In the genomic region with DNA sequence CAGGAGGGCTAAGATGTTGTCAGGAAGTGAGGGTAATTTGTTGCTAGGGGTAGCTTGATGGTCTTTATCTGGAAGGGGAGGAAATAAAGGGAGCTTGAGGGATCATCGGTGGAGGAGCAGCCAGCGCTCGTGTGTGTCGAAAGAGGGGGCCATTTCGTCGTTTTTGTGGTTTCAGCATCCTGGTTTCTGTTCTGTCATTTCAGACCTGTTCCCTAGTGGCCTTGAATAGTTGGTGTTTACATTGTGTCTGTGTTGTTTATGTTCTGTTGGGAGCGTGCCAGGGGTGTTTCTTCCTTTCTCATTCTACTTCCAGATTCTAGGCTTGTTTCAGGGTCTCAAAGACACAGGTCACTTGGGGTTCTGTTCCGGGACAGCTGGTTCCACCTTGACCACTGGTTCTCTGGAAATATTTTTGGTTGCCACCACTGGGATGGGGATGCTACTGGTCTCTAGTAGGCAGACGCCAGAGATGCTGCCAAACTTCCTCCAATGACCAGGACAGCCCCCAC, we compare ENCODE assay signal across 1 cellular context.
TF ChIP-seq lines count a peak whose summit lies in the region.

No MANE protein-coding gene starts in this region.

TF ChIP-seq in SK-N-SH treated with all-trans-retinoic acid at 6 μM for 48 hours, 23 proteins besides CTCF, POLR2A, EP300 and RAD21 (continued from another document):
- TF ChIP-seq, protein P1, sequence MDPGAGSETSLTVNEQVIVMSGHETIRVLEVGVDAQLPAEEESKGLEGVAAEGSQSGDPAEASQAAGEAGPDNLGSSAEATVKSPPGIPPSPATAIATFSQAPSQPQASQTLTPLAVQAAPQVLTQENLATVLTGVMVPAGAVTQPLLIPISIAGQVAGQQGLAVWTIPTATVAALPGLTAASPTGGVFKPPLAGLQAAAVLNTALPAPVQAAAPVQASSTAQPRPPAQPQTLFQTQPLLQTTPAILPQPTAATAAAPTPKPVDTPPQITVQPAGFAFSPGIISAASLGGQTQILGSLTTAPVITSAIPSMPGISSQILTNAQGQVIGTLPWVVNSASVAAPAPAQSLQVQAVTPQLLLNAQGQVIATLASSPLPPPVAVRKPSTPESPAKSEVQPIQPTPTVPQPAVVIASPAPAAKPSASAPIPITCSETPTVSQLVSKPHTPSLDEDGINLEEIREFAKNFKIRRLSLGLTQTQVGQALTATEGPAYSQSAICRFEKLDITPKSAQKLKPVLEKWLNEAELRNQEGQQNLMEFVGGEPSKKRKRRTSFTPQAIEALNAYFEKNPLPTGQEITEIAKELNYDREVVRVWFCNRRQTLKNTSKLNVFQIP (CRISPR knock-in tag; IDR thresholded peaks at IDR 0.05; ENCODE audit: borderline replicate concordance, low read depth), result no peak
- TF ChIP-seq TOX (CRISPR knock-in tag; IDR thresholded peaks at IDR 0.05; ENCODE audit: borderline replicate concordance) (no peak), ZNF70 (CRISPR knock-in tag; IDR thresholded peaks at IDR 0.05) (no peak), ZNF8 (CRISPR knock-in tag; IDR thresholded peaks at IDR 0.05) (no peak)
